20 cellular contexts compared by ENCODE assay signal in the genomic region with DNA sequence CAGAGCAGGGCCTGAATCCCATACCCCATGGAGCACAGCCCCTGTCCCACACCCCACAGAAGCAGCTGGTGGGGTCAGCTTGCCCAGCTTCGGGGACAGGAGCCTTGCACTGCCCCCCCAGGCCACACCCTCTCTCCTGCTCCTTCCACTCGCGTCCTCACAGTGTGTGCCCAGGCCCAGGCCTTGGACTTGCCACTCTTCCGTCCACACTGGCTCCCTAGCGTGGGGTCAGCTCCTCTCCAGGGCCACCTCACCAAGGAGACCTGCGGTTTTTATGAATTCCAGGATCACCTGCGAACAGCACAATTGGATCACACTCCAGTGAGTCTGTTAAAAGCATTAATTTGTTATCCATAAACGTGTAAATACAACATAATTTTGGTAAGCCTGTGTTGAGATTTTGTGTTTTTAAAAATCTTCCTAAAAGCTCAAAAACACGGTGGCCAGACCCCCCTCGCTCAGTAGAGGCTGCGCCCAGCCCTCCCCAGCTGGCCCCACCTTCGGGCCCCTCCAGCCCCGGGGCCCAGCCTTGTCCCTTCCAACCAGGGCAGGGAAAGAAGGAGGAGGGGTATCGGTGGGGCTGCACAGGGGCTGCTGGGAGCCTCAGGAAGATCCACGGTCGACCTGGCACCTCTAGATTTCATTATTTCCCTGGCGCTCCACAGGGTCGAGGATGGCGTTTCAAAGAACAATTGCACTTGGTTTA. TPM values are rescaled to one million over a fixed set of nuclear protein-coding genes. Genes with fewer than 3 reads are reported as not detected.
A peak's percentile ranks its signal among the peaks of the same experiment; 100 is the strongest.
DNase-seq lines count a peak whose midpoint lies in the region; ATAC-seq and TF ChIP-seq lines count a peak whose summit lies in the region.
"Had no signal": no experiment of that assay in that cellular context is flagged by ENCODE, and none has a peak within 500 bp of the region (broad histone marks: within the 10 kb centered on the region; RNA-seq: fewer than 3 reads in every experiment).

No MANE protein-coding gene starts in this region.

- no peak overlapping the region for H2BK15ac ChIP-seq in neuronal stem cell (ENCODE audit: low read length)

- H3K27ac Mint-ChIP-seq in activated naive CD4-positive, alpha-beta T cell treated with anti-CD3 and anti-CD28 coated beads, Interleukin-2, amount 50 U/mL, for 24 hours, result peak overlapping the region; percentile 70
- H3K27ac Mint-ChIP-seq in activated naive CD4-positive, alpha-beta T cell treated with anti-CD3 and anti-CD28 coated beads, Interleukin-2, amount 50 U/mL, for 72 hours, result no peak overlapping the region
- no peak overlapping the region for H3K27ac Mint-ChIP-seq in natural killer cell treated with Interleukin-12 subunit alpha and Interleukin-12 subunit beta and Interleukin-15 and Interleukin-18, amount 100 ng/mL, for 72 hours
- H3K27ac Mint-ChIP-seq in natural killer cell, result no peak overlapping the region
- H3K27ac Mint-ChIP-seq: CD4-positive, alpha-beta T cell; GM23338 had no signal

- no peak overlapping the region for H2AFZ ChIP-seq in neuronal stem cell (ENCODE audit: low read length)
- H2AFZ ChIP-seq: GM23338 had no signal

- no peak overlapping the region for H3K4me3 ChIP-seq in neuronal stem cell (ENCODE audit: low read length in 2 of 2)
- H3K4me3 ChIP-seq: A549, GM23338 had no signal

- peak overlapping the region; percentile 85 for H3K23ac ChIP-seq in neuronal stem cell (ENCODE audit: low read depth, low read length, poor library complexity)

- no peak overlapping the region for H3K4me3 Mint-ChIP-seq in activated naive CD4-positive, alpha-beta T cell treated with anti-CD3 and anti-CD28 coated beads, Interleukin-2, amount 50 U/mL, for 24 hours
- no peak overlapping the region for H3K4me3 Mint-ChIP-seq in natural killer cell treated with Interleukin-12 subunit alpha and Interleukin-12 subunit beta and Interleukin-15 and Interleukin-18, amount 100 ng/mL, for 72 hours
- H3K4me3 Mint-ChIP-seq in natural killer cell, result no peak overlapping the region
- H3K4me3 Mint-ChIP-seq: CD4-positive, alpha-beta T cell; GM23338 had no signal

- no peak for DNase-seq in activated naive CD4-positive, alpha-beta T cell treated with anti-CD3 and anti-CD28 coated beads, Interleukin-2, amount 50 U/mL, for 72 hours (ENCODE audit: low spot score in 2 of 2)
- peak; percentile 56 for DNase-seq in natural killer cell treated with Interleukin-12 subunit alpha and Interleukin-12 subunit beta and Interleukin-15 and Interleukin-18, amount 100 ng/mL, for 72 hours (ENCODE audit: low spot score)
- DNase-seq in natural killer cell, result no peak
- no peak for DNase-seq in neuronal stem cell (ENCODE audit: low spot score)
- DNase-seq in activated CD4-positive, alpha-beta T cell treated with anti-CD3 and anti-CD28 coated beads for 4 hours, result no peak
- no peak for DNase-seq in NCI-H1694 (lab: John Stamatoyannopoulos, UW)
- no peak for DNase-seq in NCI-H1105 (lab: John Stamatoyannopoulos, UW)
- DNase-seq: AML-193; Caco-2; CD4-positive, alpha-beta T cell; GDM1; HCEC 1CT had no signal

- peaks cover 5% of the 10 kb centered on the region for H3K27me3 Mint-ChIP-seq in activated naive CD4-positive, alpha-beta T cell treated with anti-CD3 and anti-CD28 coated beads, Interleukin-2, amount 50 U/mL, for 24 hours
- peaks cover 0 to 2% of the 10 kb centered on the region in 2 donors for H3K27me3 Mint-ChIP-seq in natural killer cell treated with Interleukin-12 subunit alpha and Interleukin-12 subunit beta and Interleukin-15 and Interleukin-18, amount 100 ng/mL, for 72 hours
- H3K27me3 Mint-ChIP-seq in natural killer cell (ENCODE audit: low read depth in 2 of 2), result no peaks in the 10 kb centered on the region

- H3K27me3 ChIP-seq in neuronal stem cell (ENCODE audit: control insufficient read depth in 3 of 3, insufficient read depth in 3 of 3, low read depth in 1 of 3, low read length in 3 of 3), result peaks cover 0 to 53% (median 0%) of the 10 kb centered on the region in 3 experiments

- no peaks in the 10 kb centered on the region for H3K4me1 Mint-ChIP-seq in activated naive CD4-positive, alpha-beta T cell treated with anti-CD3 and anti-CD28 coated beads, Interleukin-2, amount 50 U/mL, for 24 hours
- H3K4me1 Mint-ChIP-seq in natural killer cell treated with Interleukin-12 subunit alpha and Interleukin-12 subunit beta and Interleukin-15 and Interleukin-18, amount 100 ng/mL, for 72 hours (ENCODE audit: low read depth in 2 of 2), result no peaks in the 10 kb centered on the region
- H3K4me1 Mint-ChIP-seq in natural killer cell, result no peaks in the 10 kb centered on the region
- H3K4me1 Mint-ChIP-seq: GM23338 had no signal

- TF ChIP-seq CTCF in natural killer cell (IDR thresholded peaks at IDR 0.05), result no peak

- H3K4ac ChIP-seq in neuronal stem cell (ENCODE audit: low read length), result no peak overlapping the region

- ATAC-seq in activated naive CD4-positive, alpha-beta T cell treated with anti-CD3 and anti-CD28 coated beads, Interleukin-2, amount 50 U/mL, for 72 hours, result no peak
- ATAC-seq in natural killer cell treated with Interleukin-12 subunit alpha and Interleukin-12 subunit beta and Interleukin-15 and Interleukin-18, amount 100 ng/mL, for 72 hours, result no peak
- no peak for ATAC-seq in natural killer cell
- ATAC-seq: GM23338 had no signal

- WGBS in neuronal stem cell (ENCODE audit: extremely low coverage in 2 of 2, insufficient read length in 2 of 2, insufficient replicate concordance in 1 of 2), 2 donors, result no CpG with 5 or more reads among the region's 19 CpGs

- intact Hi-C loops in natural killer cell (cut with micrococcal nuclease), result no loop called here

- H2BK120ac ChIP-seq in neuronal stem cell (ENCODE audit: low read depth, low read length), result no peak overlapping the region

- H3K14ac ChIP-seq in neuronal stem cell (ENCODE audit: low read length), result peak overlapping the region; percentile 89

- H4K91ac ChIP-seq in neuronal stem cell (ENCODE audit: low read depth, low read length, poor library complexity), result no peak overlapping the region

- H3K9me3 ChIP-seq in neuronal stem cell (replicated peaks in 1 of 2; ENCODE audit: control insufficient read depth in 2 of 2, insufficient read depth in 1 of 2, low read depth in 1 of 2, low read length in 2 of 2), result peaks cover 0 to 4% of the 10 kb centered on the region in 2 donors
- H3K9me3 ChIP-seq: A549, Caco-2 had no signal

- no peaks in the 10 kb centered on the region for H3K36me3 Mint-ChIP-seq in activated naive CD4-positive, alpha-beta T cell treated with anti-CD3 and anti-CD28 coated beads, Interleukin-2, amount 50 U/mL, for 24 hours
- H3K36me3 Mint-ChIP-seq in activated naive CD4-positive, alpha-beta T cell treated with anti-CD3 and anti-CD28 coated beads, Interleukin-2, amount 50 U/mL, for 72 hours, result no peaks in the 10 kb centered on the region
- H3K36me3 Mint-ChIP-seq in natural killer cell treated with Interleukin-12 subunit alpha and Interleukin-12 subunit beta and Interleukin-15 and Interleukin-18, amount 100 ng/mL, for 72 hours, result no peaks in the 10 kb centered on the region
- H3K36me3 Mint-ChIP-seq in natural killer cell, result no peaks in the 10 kb centered on the region

- no peaks in the 10 kb centered on the region for H3K36me3 ChIP-seq in neuronal stem cell (replicated peaks in 1 of 2; ENCODE audit: control insufficient read depth in 2 of 2, insufficient read depth in 2 of 2, low read length in 2 of 2)

- no peaks in the 10 kb centered on the region for H3K4me1 ChIP-seq in neuronal stem cell (ENCODE audit: control insufficient read depth in 2 of 2, insufficient read depth in 1 of 2, low read depth in 1 of 2, low read length in 2 of 2)
- H3K4me1 ChIP-seq: A549, Caco-2 had no signal

- H3K18ac ChIP-seq in neuronal stem cell (ENCODE audit: low read length), result peak overlapping the region; percentile 64

- no peaks in the 10 kb centered on the region for H3K9me3 Mint-ChIP-seq in activated naive CD4-positive, alpha-beta T cell treated with anti-CD3 and anti-CD28 coated beads, Interleukin-2, amount 50 U/mL, for 24 hours
- H3K9me3 Mint-ChIP-seq in activated naive CD4-positive, alpha-beta T cell treated with anti-CD3 and anti-CD28 coated beads, Interleukin-2, amount 50 U/mL, for 72 hours, result peaks cover 0 to 4% of the 10 kb centered on the region in 2 donors
- no peaks in the 10 kb centered on the region for H3K9me3 Mint-ChIP-seq in natural killer cell treated with Interleukin-12 subunit alpha and Interleukin-12 subunit beta and Interleukin-15 and Interleukin-18, amount 100 ng/mL, for 72 hours
- H3K9me3 Mint-ChIP-seq in natural killer cell, result no peaks in the 10 kb centered on the region
- H3K9me3 Mint-ChIP-seq: CD4-positive, alpha-beta T cell; GM23338 had no signal

- no peak overlapping the region for H3K27ac ChIP-seq in neuronal stem cell (replicated peaks; ENCODE audit: low read length)
- H3K27ac ChIP-seq: 22Rv1, A549, C4-2B, HL-60 had no signal

- H3K4me2 ChIP-seq in neuronal stem cell (ENCODE audit: insufficient read depth, low read length, poor library complexity, severe bottlenecking), result no peak overlapping the region
- H3K4me2 ChIP-seq: A549, GM23338 had no signal

- H2BK5ac ChIP-seq in neuronal stem cell (ENCODE audit: low read length), result no peak overlapping the region

- no peak overlapping the region for H3K9ac ChIP-seq in neuronal stem cell (ENCODE audit: low read depth, low read length, poor library complexity)

- H2AK5ac ChIP-seq in neuronal stem cell (ENCODE audit: low read depth, low read length), result peak overlapping the region; percentile 75

- H3K79me1 ChIP-seq in neuronal stem cell (ENCODE audit: low read depth, low read length), result no peaks in the 10 kb centered on the region

- H4K8ac ChIP-seq in neuronal stem cell (ENCODE audit: low read depth, low read length), result peak overlapping the region; percentile 92

- H2BK12ac ChIP-seq in neuronal stem cell (ENCODE audit: low read length), result no peak overlapping the region

RNA-seq across cellular contexts. Expression of gene GALNT9, which starts 12.0 kb away (rescaled TPM):
- total RNA-seq in activated naive CD4-positive, alpha-beta T cell treated with anti-CD3 and anti-CD28 coated beads, Interleukin-2, amount 50 U/mL, for 72 hours, result under 1 TPM in 1 of 2 donors, not detected in 1; 0.41 TPM
- total RNA-seq in natural killer cell treated with Interleukin-12 subunit alpha and Interleukin-12 subunit beta and Interleukin-15 and Interleukin-18, amount 100 ng/mL, for 72 hours, result not detected
- total RNA-seq in natural killer cell, result not detected
- 0.13 TPM for polyA plus RNA-seq in neuronal stem cell (2013, experiment 1 of 2)
- 0.14 TPM for polyA plus RNA-seq in neuronal stem cell (2013, experiment 2 of 2)
- total RNA-seq: CD4-positive, alpha-beta T cell; HT1080 had no signal
- polyA plus RNA-seq: BJ had no signal
